In genomic region chr1:150514913-150515327, GRCh38 we compare ENCODE assay signal across 9 cellular contexts. TPM values are rescaled to one million over a fixed set of nuclear protein-coding genes. Genes with fewer than 3 reads are reported as not detected.
DNase-seq lines count a peak whose midpoint lies in the region; ATAC-seq, FAIRE-seq and TF ChIP-seq lines count a peak whose summit lies in the region.
"Had no signal": no experiment of that assay in that cellular context is flagged by ENCODE, and none has a peak within 500 bp of the region (broad histone marks: within the 10 kb centered on the region; RNA-seq: fewer than 3 reads in every experiment).

No MANE protein-coding gene starts in this region.

- H3K9me3 Mint-ChIP-seq in mesothelial cell of epicardium, result no peaks in the 10 kb centered on the region

- DNase-seq in 8988T (peak; percentile 39), bronchial epithelial cell (ENCODE audit: low read depth) (no peak), mesothelial cell of epicardium (ENCODE audit: low spot score in 2 of 2, unreplicated experiment in 2 of 2) (no peak), GM12892 (ENCODE audit: insufficient read length) (no peak), epidermal melanocyte (ENCODE audit: insufficient read length, low spot score) (no peak), HCEC 1CT (no peak)

- peak overlapping the region; percentile 52 for H3K4me3 ChIP-seq in bronchial epithelial cell (ENCODE audit: low read depth, low read length)

- TF ChIP-seq CTCF in bronchial epithelial cell (IDR thresholded peaks at IDR 0.05; ENCODE audit: insufficient read depth, low read length, severe bottlenecking) (no peak), mesothelial cell of epicardium (IDR thresholded peaks at IDR 0.05; ENCODE audit: unreplicated experiment) (no peak)

- H3K4me3 Mint-ChIP-seq in mesothelial cell of epicardium, result peak overlapping the region; percentile 93

- ATAC-seq in HG02970 (IDR thresholded peaks at IDR 0.05; ENCODE audit: low FRiP score, unreplicated experiment) (peak; percentile 6), HG03095 (IDR thresholded peaks at IDR 0.05; ENCODE audit: unreplicated experiment) (no peak)

- H3K36me3 Mint-ChIP-seq in mesothelial cell of epicardium, result peaks cover 9% of the 10 kb centered on the region

- peak overlapping the region; percentile 94 for H3K27ac Mint-ChIP-seq in mesothelial cell of epicardium

- H3K4me1 Mint-ChIP-seq in mesothelial cell of epicardium, result peaks cover 10% of the 10 kb centered on the region

- TF ChIP-seq POLR2A in GM12892 (IDR thresholded peaks at IDR 0.05; ENCODE audit: low read depth, low read length), result no peak

- no peaks in the 10 kb centered on the region for H3K27me3 ChIP-seq in bronchial epithelial cell (ENCODE audit: control insufficient read depth, insufficient read depth, low read length)

- FAIRE-seq in bronchial epithelial cell (lab: Jason Lieb, UNC) (no peak), GM12892 (lab: Jason Lieb, UNC) (no peak)
- FAIRE-seq: colon had no signal

- no peaks in the 10 kb centered on the region for H3K36me3 ChIP-seq in bronchial epithelial cell (ENCODE audit: control insufficient read depth, insufficient read depth, low read length)

- no peaks in the 10 kb centered on the region for H3K27me3 Mint-ChIP-seq in mesothelial cell of epicardium (ENCODE audit: low read depth)

RNA-seq across cellular contexts. Expression of gene FALEC, which starts 0.6 kb away (rescaled TPM):
- not detected in 2 replicates for total RNA-seq in bronchial epithelial cell
- total RNA-seq in mesothelial cell of epicardium, result 1.2 to 1.9 TPM (median 1.7 TPM) in 3 replicates
- 1.00 TPM for polyA plus RNA-seq in GM12892 (2012; ENCODE audit: missing spikeins)

RNA-seq across cellular contexts. Expression of gene ECM1, which starts 7.0 kb away (rescaled TPM):
- total RNA-seq in bronchial epithelial cell, result 5.5 and 5.8 TPM in 2 replicates
- 4.9 to 5.0 TPM (median 4.9 TPM) in 3 replicates for total RNA-seq in mesothelial cell of epicardium
- 0.49 TPM for polyA plus RNA-seq in GM12892 (2012; ENCODE audit: missing spikeins)

RNA-seq across cellular contexts. Expression of gene TARS2, which starts 27.7 kb away (rescaled TPM):
- total RNA-seq in bronchial epithelial cell, result 14.5 and 18.1 TPM in 2 replicates
- total RNA-seq in mesothelial cell of epicardium, result 31.7 to 33.3 TPM (median 32.6 TPM) in 3 replicates
- 35.2 TPM for polyA plus RNA-seq in GM12892 (2012; ENCODE audit: missing spikeins)

RNA-seq across cellular contexts. Expression of gene ADAMTSL4, which starts 34.3 kb away (rescaled TPM):
- total RNA-seq in bronchial epithelial cell (1.2 and 1.6 TPM in 2 replicates), mesothelial cell of epicardium (16.1 to 18.0 TPM (median 16.6 TPM) in 3 replicates)
- polyA plus RNA-seq in GM12892 (2012; ENCODE audit: missing spikeins), result 0.49 TPM
